In genomic region chr19:5215431-5215830, GRCh38 we compare ENCODE assay signal across 7 cellular contexts.
"Had no signal": no experiment of that assay in that cellular context is flagged by ENCODE, and none has a peak within 500 bp of the region (broad histone marks: within the 10 kb centered on the region; RNA-seq: fewer than 3 reads in every experiment).

No MANE protein-coding gene starts in this region.

- DNase-seq: GOT3, H9, HCEC 1CT, KBM-7 had no signal

- H3K4me1 Mint-ChIP-seq: H9 had no signal

- H3K4me3 Mint-ChIP-seq: H9 had no signal

- ATAC-seq: HepG2 had no signal

- H3K27me3 Mint-ChIP-seq: IgD-negative memory B cell had no signal

- H3K27ac ChIP-seq: HL-60 had no signal

- H3K27ac Mint-ChIP-seq: H9 had no signal
